ENCODE assay signal across 8 cellular contexts in the genomic region with DNA sequence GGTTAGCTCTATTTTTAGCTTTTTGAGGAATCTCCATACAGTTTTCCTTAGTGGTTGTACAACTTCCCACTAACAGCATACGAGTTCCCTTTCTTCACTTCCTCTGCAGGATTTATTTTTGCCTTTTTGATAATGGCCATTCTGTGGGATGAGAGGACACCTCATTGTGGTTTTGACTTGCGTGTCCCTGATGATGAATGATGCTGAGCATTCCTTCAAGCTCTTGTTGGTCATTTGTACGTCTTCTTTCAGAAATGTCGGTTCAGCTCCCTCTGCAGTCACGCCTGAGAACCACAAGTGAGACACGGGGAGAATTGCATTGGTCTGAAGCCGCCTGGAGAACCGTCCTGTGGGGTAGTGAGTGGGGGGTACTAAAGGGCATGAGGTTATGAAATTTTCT. TPM values are rescaled to one million over a fixed set of nuclear protein-coding genes. Genes with fewer than 3 reads are reported as not detected.
DNase-seq lines count a peak whose midpoint lies in the region; ATAC-seq and TF ChIP-seq lines count a peak whose summit lies in the region.

No MANE protein-coding gene starts in this region.

- no peaks in the 10 kb centered on the region for H3K4me1 Mint-ChIP-seq in stimulated activated naive CD8-positive, alpha-beta T cell treated with anti-CD3 and anti-CD28 coated beads, Interleukin-15, amount 100 ng/mL, for 72 hours
- H3K4me1 Mint-ChIP-seq in chondrocyte (ENCODE audit: low read depth), result no peaks in the 10 kb centered on the region
- peaks cover 30% of the 10 kb centered on the region for H3K4me1 Mint-ChIP-seq in neural progenitor cell

- H3K27me3 ChIP-seq in neural progenitor cell, result no peaks in the 10 kb centered on the region

- no peaks in the 10 kb centered on the region for H3K79me2 ChIP-seq in neural progenitor cell (ENCODE audit: low read depth)

- peaks cover 55% of the 10 kb centered on the region for H3K27me3 Mint-ChIP-seq in stimulated activated naive CD8-positive, alpha-beta T cell treated with anti-CD3 and anti-CD28 coated beads, Interleukin-15, amount 100 ng/mL, for 72 hours
- H3K27me3 Mint-ChIP-seq in chondrocyte (ENCODE audit: low read depth) (peaks cover 51% of the 10 kb centered on the region), neural progenitor cell (ENCODE audit: insufficient read depth, low read depth) (peaks cover 4% of the 10 kb centered on the region)

- no peaks in the 10 kb centered on the region for H3K9me3 Mint-ChIP-seq in stimulated activated naive CD8-positive, alpha-beta T cell treated with anti-CD3 and anti-CD28 coated beads, Interleukin-15, amount 100 ng/mL, for 72 hours
- H3K9me3 Mint-ChIP-seq in chondrocyte (ENCODE audit: low read depth) (peaks cover 15% of the 10 kb centered on the region), neural progenitor cell (peaks cover 7% of the 10 kb centered on the region)

- H3K27ac ChIP-seq in neural progenitor cell, result no peak overlapping the region

- H3K9ac ChIP-seq in neural progenitor cell, result no peak overlapping the region

- no peak overlapping the region for H3K4me3 Mint-ChIP-seq in stimulated activated naive CD8-positive, alpha-beta T cell treated with anti-CD3 and anti-CD28 coated beads, Interleukin-15, amount 100 ng/mL, for 72 hours
- H3K4me3 Mint-ChIP-seq in chondrocyte (ENCODE audit: unreplicated experiment) (no peak overlapping the region), neural progenitor cell (no peak overlapping the region)

- ATAC-seq in stimulated activated naive CD8-positive, alpha-beta T cell treated with anti-CD3 and anti-CD28 coated beads, Interleukin-15, Interleukin-2, amounts not matched to agents 100 U/mL and 50 U/mL, for 24 hours, result no peak
- no peak for ATAC-seq in stimulated activated naive CD8-positive, alpha-beta T cell treated with anti-CD3 and anti-CD28 coated beads, Interleukin-15, amount 100 ng/mL, for 72 hours
- no peak for ATAC-seq in HG03460 (IDR thresholded peaks at IDR 0.05; ENCODE audit: unreplicated experiment)
- ATAC-seq in HG02763 (IDR thresholded peaks at IDR 0.05; ENCODE audit: unreplicated experiment), result no peak

- H4K20me1 ChIP-seq in neural progenitor cell (ENCODE audit: low read depth), result no peaks in the 10 kb centered on the region

- TF ChIP-seq CTCF in chondrocyte (IDR thresholded peaks at IDR 0.05), result peak; percentile 57
- TF ChIP-seq CTCF in neural progenitor cell (IDR thresholded peaks at IDR 0.05), result peak; percentile 64

- H3K36me3 Mint-ChIP-seq in chondrocyte (ENCODE audit: low read depth) (no peaks in the 10 kb centered on the region), neural progenitor cell (no peaks in the 10 kb centered on the region)

- DNase-seq in stimulated activated naive CD8-positive, alpha-beta T cell treated with anti-CD3 and anti-CD28 coated beads, Interleukin-15, Interleukin-2, amounts not matched to agents 100 U/mL and 50 U/mL, for 24 hours, result peak; percentile 22
- no peak for DNase-seq in stimulated activated naive CD8-positive, alpha-beta T cell treated with anti-CD3 and anti-CD28 coated beads, Interleukin-15, amount 100 ng/mL, for 72 hours
- DNase-seq in NCI-H460 (ENCODE audit: extremely low read depth, low read depth) (peak; percentile 36), chondrocyte (ENCODE audit: low spot score) (no peak), neural progenitor cell (ENCODE audit: low spot score) (peak; percentile 65), cortex of kidney (lab: John Stamatoyannopoulos, UW) (no peak)

- no peak overlapping the region for H3K4me2 ChIP-seq in neural progenitor cell

- H3K27ac Mint-ChIP-seq in stimulated activated naive CD8-positive, alpha-beta T cell treated with anti-CD3 and anti-CD28 coated beads, Interleukin-15, amount 100 ng/mL, for 72 hours, result no peak overlapping the region
- H3K27ac Mint-ChIP-seq in chondrocyte (ENCODE audit: unreplicated experiment) (no peak overlapping the region), neural progenitor cell (no peak overlapping the region)

- H3K4me1 ChIP-seq in neural progenitor cell, result no peaks in the 10 kb centered on the region

- no peak overlapping the region for H2AFZ ChIP-seq in neural progenitor cell (replicated peaks)

- H3K9me3 ChIP-seq in neural progenitor cell (ENCODE audit: low read depth), result no peaks in the 10 kb centered on the region

- H3K36me3 ChIP-seq in neural progenitor cell, result no peaks in the 10 kb centered on the region

- H3K4me3 ChIP-seq in neural progenitor cell, result no peak overlapping the region

- H3F3A ChIP-seq in neural progenitor cell (ENCODE audit: low read depth), result no peaks in the 10 kb centered on the region

RNA-seq across cellular contexts. Expression of a gene that starts 2.0 kb away (rescaled TPM):
- total RNA-seq in NCI-H460 (2014; rRNA removed; shearing (Covaris generic)), result not detected in 2 replicates
- polyA plus RNA-seq in NCI-H460 (2014; cell fraction: nucleus; rRNA removed), result not detected in 2 replicates
- not detected in 3 replicates for total RNA-seq in chondrocyte
- 0.12 TPM in 1 of 2 replicates, not detected in the other for total RNA-seq in neural progenitor cell (ENCODE audit: low replicate concordance)

RNA-seq across cellular contexts. Expression of a gene that starts 15.2 kb away (rescaled TPM):
- not detected in 2 replicates for total RNA-seq in NCI-H460 (2014; rRNA removed; shearing (Covaris generic))
- not detected in 2 replicates for polyA plus RNA-seq in NCI-H460 (2014; cell fraction: nucleus; rRNA removed)
- total RNA-seq in chondrocyte (0.20 to 0.36 TPM in 2 of 3 replicates, not detected in the other), neural progenitor cell (ENCODE audit: low replicate concordance) (0.15 TPM in 1 of 2 replicates, not detected in the other)

RNA-seq across cellular contexts. Expression of a gene that starts 19.3 kb away (rescaled TPM):
- total RNA-seq in NCI-H460 (2014; rRNA removed; shearing (Covaris generic)), result not detected in 2 replicates
- polyA plus RNA-seq in NCI-H460 (2014; cell fraction: nucleus; rRNA removed), result not detected in 2 replicates
- total RNA-seq in chondrocyte, result not detected in 3 replicates
- not detected in 2 replicates for total RNA-seq in neural progenitor cell (ENCODE audit: low replicate concordance)

RNA-seq across cellular contexts. Expression of a gene that starts 25.6 kb away (rescaled TPM):
- total RNA-seq in NCI-H460 (2014; rRNA removed; shearing (Covaris generic)), result not detected in 2 replicates
- not detected in 2 replicates for polyA plus RNA-seq in NCI-H460 (2014; cell fraction: nucleus; rRNA removed)
- total RNA-seq in chondrocyte (not detected in 3 replicates), neural progenitor cell (ENCODE audit: low replicate concordance) (not detected in 2 replicates)

RNA-seq across cellular contexts. Expression of a gene that starts 36.3 kb away (rescaled TPM):
- not detected in 2 replicates for total RNA-seq in NCI-H460 (2014; rRNA removed; shearing (Covaris generic))
- not detected in 2 replicates for polyA plus RNA-seq in NCI-H460 (2014; cell fraction: nucleus; rRNA removed)
- total RNA-seq in chondrocyte (not detected in 3 replicates), neural progenitor cell (ENCODE audit: low replicate concordance) (not detected in 2 replicates)

Comparison
In these comparisons a context has a peak if more than half of its experiments do, and no peak if none do; other contexts are left out.
1. DNase-seq: peak in stimulated activated naive CD8-positive, alpha-beta T cell treated with anti-CD3 and anti-CD28 coated beads, Interleukin-15, Interleukin-2, amounts not matched to agents 100 U/mL and 50 U/mL, for 24 hours (single experiment), NCI-H460 (single experiment) and neural progenitor cell (single experiment); none in stimulated activated naive CD8-positive, alpha-beta T cell treated with anti-CD3 and anti-CD28 coated beads, Interleukin-15, amount 100 ng/mL, for 72 hours (0 of 2), chondrocyte (single experiment) and cortex of kidney (single experiment).